23 cellular contexts compared by ENCODE assay signal in genomic region chrX:144716187-144716586, GRCh38.
"Had no signal": no experiment of that assay in that cellular context is flagged by ENCODE, and none has a peak within 500 bp of the region (broad histone marks: within the 10 kb centered on the region; RNA-seq: fewer than 3 reads in every experiment).

No MANE protein-coding gene starts in this region.

- H3K4me1 Mint-ChIP-seq: T-cell had no signal

- H3K4me1 ChIP-seq: Peyer's patch, SJSA1 had no signal

- H3K27me3 ChIP-seq: MG63, Peyer's patch, SJSA1 had no signal

- H3K36me3 ChIP-seq: MG63, Peyer's patch, SJSA1 had no signal

- H3K27ac Mint-ChIP-seq: T-cell; T-helper 1 cell treated with Interleukin-12 subunit alpha and Interleukin-12 subunit beta and Interleukin-4 antibody, amounts not matched to agents 30 μg/mL and 1 μg/mL, for 36 hours had no signal

- H3K4me2 ChIP-seq: SK-N-SH had no signal

- H3K27ac ChIP-seq: Peyer's patch, SJSA1 had no signal

- DNase-seq: KBM-7, MG63, NCI-H1092 treated with DMSO at 0.1 percent for 48 hours, NCI-H1436, NCI-H187, NCI-H2029, NCI-H2081 treated with DMSO at 0.1 percent for 48 hours, NCI-H2171 treated with DMSO at 0.1 percent for 48 hours, NCI-H345, NCI-H446 treated with DMSO at 0.1 percent for 48 hours, NCI-H510A treated with DMSO at 0.1 percent for 48 hours, NCI-H526, NCI-H748 treated with DMSO at 0.1 percent for 48 hours, PC-3, Peyer's patch, Right ventricle myocardium superior, RPMI8226, SIG-M5, SK-N-SH, SW 1271, T-cell had no signal

- H3K9me3 Mint-ChIP-seq: T-cell had no signal

- H3K4me3 Mint-ChIP-seq: T-cell; T-helper 1 cell treated with Interleukin-12 subunit alpha and Interleukin-12 subunit beta and Interleukin-4 antibody, amounts not matched to agents 30 μg/mL and 1 μg/mL, for 36 hours had no signal

- H3K27me3 Mint-ChIP-seq: T-cell had no signal

- ATAC-seq: PC-3, T-cell had no signal

- H3K36me3 Mint-ChIP-seq: T-cell had no signal

- H3K9ac ChIP-seq: SK-N-SH had no signal

- H3K4me3 ChIP-seq: MG63, Peyer's patch, SJSA1 had no signal

- H3K9me3 ChIP-seq: MG63, Peyer's patch, SJSA1, SK-N-SH had no signal
